Comparison of ENCODE assay signal across 21 cellular contexts in the genomic region with DNA sequence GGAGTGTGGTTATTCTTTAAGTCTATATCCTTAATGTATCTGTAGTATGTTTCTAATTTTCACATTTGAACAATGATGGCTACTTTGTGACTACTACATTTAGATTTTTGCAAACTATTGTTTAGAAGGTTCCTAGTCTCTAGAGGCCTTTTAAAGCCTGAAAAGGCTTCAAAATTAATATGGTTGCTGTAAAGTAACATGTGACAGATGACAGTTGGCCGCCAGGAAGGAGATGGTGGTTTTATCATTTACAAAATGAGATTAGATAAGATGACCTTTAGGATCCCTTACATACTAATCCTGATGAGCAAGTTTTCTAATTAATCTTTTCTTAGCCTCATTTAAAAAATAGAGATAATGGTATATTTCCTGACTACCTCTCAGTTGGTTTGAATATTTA.
"Had no signal": no experiment of that assay in that cellular context is flagged by ENCODE, and none has a peak within 500 bp of the region (broad histone marks: within the 10 kb centered on the region; RNA-seq: fewer than 3 reads in every experiment).

No MANE protein-coding gene starts in this region.

- H3K9me3 ChIP-seq: body of pancreas, lower lobe of right lung, sigmoid colon, thoracic aorta, upper lobe of left lung had no signal

- H3K36me3 ChIP-seq: lower lobe of right lung, sigmoid colon, thoracic aorta, upper lobe of left lung had no signal

- H3K4me3 Mint-ChIP-seq: activated CD4-positive, alpha-beta memory T cell treated with anti-CD3 and anti-CD28 coated beads for 36 hours; activated naive CD4-positive, alpha-beta T cell treated with anti-CD3 and anti-CD28 coated beads, Interleukin-2, amount 10 ng/mL, durations not matched to agents 7 days and 5 days; dendritic cell treated with granulocyte-macrophage colony-stimulating factor and Interleukin-4, amounts not matched to agents 40 ng/mL and 50 ng/mL, for 4 days had no signal

- H3K4me3 ChIP-seq: body of pancreas, lower lobe of right lung, sigmoid colon, thoracic aorta, upper lobe of left lung had no signal

- ATAC-seq: body of pancreas; foreskin keratinocyte; left lobe of liver; lower lobe of right lung; naive thymus-derived CD4-positive, alpha-beta T cell; T-cell had no signal

- H3K27ac Mint-ChIP-seq: activated naive CD4-positive, alpha-beta T cell treated with anti-CD3 and anti-CD28 coated beads, Interleukin-2, amount 10 ng/mL, durations not matched to agents 7 days and 5 days; dendritic cell treated with granulocyte-macrophage colony-stimulating factor and Interleukin-4, amounts not matched to agents 40 ng/mL and 50 ng/mL, for 4 days; progenitor cell of endocrine pancreas; T-cell had no signal

- H3K9me3 Mint-ChIP-seq: activated CD4-positive, alpha-beta memory T cell treated with anti-CD3 and anti-CD28 coated beads for 36 hours; activated naive CD4-positive, alpha-beta T cell treated with anti-CD3 and anti-CD28 coated beads, Interleukin-2, amount 10 ng/mL, durations not matched to agents 7 days and 5 days; dendritic cell treated with granulocyte-macrophage colony-stimulating factor and Interleukin-4, amounts not matched to agents 40 ng/mL and 50 ng/mL, for 4 days; naive thymus-derived CD4-positive, alpha-beta T cell; T-cell had no signal

- DNase-seq: activated CD4-positive, alpha-beta T cell treated with anti-CD3 and anti-CD28 coated beads for 4 hours; activated CD4-positive, CD25-positive, alpha-beta regulatory T cell; activated effector memory CD4-positive, alpha-beta T cell treated with anti-CD3 and anti-CD28 coated beads, Interleukin-2, amount 50 U/mL, for 16 hours; activated naive CD4-positive, alpha-beta T cell treated with anti-CD3 and anti-CD28 coated beads, Interleukin-2, amount 10 ng/mL, durations not matched to agents 7 days and 5 days; body of pancreas; caudate nucleus; effector CD4-positive, alpha-beta T cell; foreskin keratinocyte; lower lobe of right lung; naive thymus-derived CD4-positive, alpha-beta T cell; retina; sigmoid colon; stimulated activated CD4-positive, alpha-beta T cell treated with anti-CD3 and anti-CD28 coated beads, Interleukin-2, amount 100 ng/mL, for 48 hours; T-cell; upper lobe of left lung had no signal

- FAIRE-seq: TTC549 had no signal

- H3K27ac ChIP-seq: body of pancreas, foreskin keratinocyte, lower lobe of right lung, sigmoid colon, thoracic aorta, upper lobe of left lung had no signal

- H3K27me3 Mint-ChIP-seq: activated CD4-positive, alpha-beta memory T cell treated with anti-CD3 and anti-CD28 coated beads for 36 hours; activated naive CD4-positive, alpha-beta T cell treated with anti-CD3 and anti-CD28 coated beads, Interleukin-2, amount 10 ng/mL, durations not matched to agents 7 days and 5 days; dendritic cell treated with granulocyte-macrophage colony-stimulating factor and Interleukin-4, amounts not matched to agents 40 ng/mL and 50 ng/mL, for 4 days; naive thymus-derived CD4-positive, alpha-beta T cell; progenitor cell of endocrine pancreas; T-cell had no signal

- H3K27me3 ChIP-seq: body of pancreas, foreskin keratinocyte, sigmoid colon, upper lobe of left lung had no signal
